Comparison of ENCODE assay signal across 13 cellular contexts in the genomic region with DNA sequence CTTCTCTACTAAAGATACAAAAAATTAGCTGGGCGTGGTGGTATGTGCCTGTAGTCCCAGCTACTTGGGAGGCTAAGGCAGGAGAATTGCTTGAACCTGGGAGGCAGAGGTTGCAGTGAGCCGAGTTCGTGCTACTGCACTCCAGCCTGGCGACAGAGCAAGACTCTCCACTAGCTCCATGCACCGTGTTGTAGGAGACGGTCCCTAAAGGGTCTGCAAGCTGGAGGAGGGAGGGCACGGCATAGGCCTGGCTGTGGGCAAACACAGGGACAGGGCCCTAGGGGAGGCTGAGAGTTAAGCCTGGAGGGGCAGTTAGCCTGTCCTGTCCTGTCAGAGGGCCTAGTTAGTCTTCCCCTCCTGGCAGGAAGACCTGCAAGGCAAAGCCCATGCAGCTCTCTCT. TPM values are rescaled to one million over a fixed set of nuclear protein-coding genes. Genes with fewer than 3 reads are reported as not detected.
A peak's percentile ranks its signal among the peaks of the same experiment; 100 is the strongest.
DNase-seq lines count a peak whose midpoint lies in the region; ATAC-seq and TF ChIP-seq lines count a peak whose summit lies in the region.
"Not testable (repeated sequence)": the region's sequence is repeated elsewhere in the genome, so short reads cannot be mapped to it uniquely, and the experiment has no call there.
"Had no signal": no experiment of that assay in that cellular context is flagged by ENCODE, and none has a peak within 500 bp of the region (broad histone marks: within the 10 kb centered on the region; RNA-seq: fewer than 3 reads in every experiment).

No MANE protein-coding gene starts in this region.

- H4K20me1 ChIP-seq in BLaER1 treated with 17β-estradiol and CSF1 and Interleukin-3, amounts not matched to agents 10 nM and 100 nM = peaks cover 0 to 52% (median 4%) of the 10 kb centered on the region in 11 experiments; a peak in 8 of 22 replicates

- peaks cover 77 to 93% (median 85%) of the 10 kb centered on the region in 10 experiments for H3K4me1 ChIP-seq in BLaER1 treated with 17β-estradiol and CSF1 and Interleukin-3, amounts not matched to agents 10 nM and 100 nM

- CTCF ChIA-PET in activated B cell treated with CpG ODN at 0.5 μM for 24 hours (lab: Charles Lee) = interaction anchor here (0.9 to 2.5 kb wide), 4 partner anchors 30 to 94 kb away, joined by 3 to 7 read pairs (median 4); no protein-coding TSS in a partner anchor

- peak overlapping the region in 3 of 4 donors; percentile 43 to 76 (median 63) for H3K4me3 Mint-ChIP-seq in IgD-negative memory B cell
- not testable (repeated sequence) for H3K4me3 Mint-ChIP-seq in activated B cell treated with CpG ODN at 0.5 μM for 24 hours; stimulated activated memory B cell treated with anti-CD40 and anti-IgM and Interleukin-4, amounts not matched to agents 10 μg/mL and 1 μg/mL and 100 μg/mL, for 72 hours
- H3K4me3 Mint-ChIP-seq in dendritic cell treated with granulocyte-macrophage colony-stimulating factor and Interleukin-4, amounts not matched to agents 40 ng/mL and 50 ng/mL, for 4 days = peak overlapping the region; percentile 49
- H3K4me3 Mint-ChIP-seq in naive B cell = peak overlapping the region in 5 of 8 donors; percentile 8 to 86 (median 64)

- H3K9me3 Mint-ChIP-seq in IgD-negative memory B cell; activated B cell treated with CpG ODN at 0.5 μM for 24 hours; dendritic cell treated with granulocyte-macrophage colony-stimulating factor and Interleukin-4, amounts not matched to agents 40 ng/mL and 50 ng/mL, for 4 days; naive B cell; stimulated activated memory B cell treated with anti-CD40 and anti-IgM and Interleukin-4, amounts not matched to agents 10 μg/mL and 1 μg/mL and 100 μg/mL, for 72 hours: not testable (repeated sequence)

- H3K27me3 Mint-ChIP-seq in IgD-negative memory B cell; activated B cell treated with CpG ODN at 0.5 μM for 24 hours; dendritic cell treated with granulocyte-macrophage colony-stimulating factor and Interleukin-4, amounts not matched to agents 40 ng/mL and 50 ng/mL, for 4 days; naive B cell; stimulated activated memory B cell treated with anti-CD40 and anti-IgM and Interleukin-4, amounts not matched to agents 10 μg/mL and 1 μg/mL and 100 μg/mL, for 72 hours: not testable (repeated sequence)

- H3K4me1 Mint-ChIP-seq in IgD-negative memory B cell = peaks cover 20 to 54% (median 53%) of the 10 kb centered on the region in 3 donors
- H3K4me1 Mint-ChIP-seq in activated B cell treated with CpG ODN at 0.5 μM for 24 hours = peaks cover 86% of the 10 kb centered on the region
- H3K4me1 Mint-ChIP-seq in dendritic cell treated with granulocyte-macrophage colony-stimulating factor and Interleukin-4, amounts not matched to agents 40 ng/mL and 50 ng/mL, for 4 days (ENCODE audit: low read depth) = peaks cover 91% of the 10 kb centered on the region
- H3K4me1 Mint-ChIP-seq in naive B cell = peaks cover 64 to 87% (median 75%) of the 10 kb centered on the region in 3 donors
- H3K4me1 Mint-ChIP-seq in stimulated activated memory B cell treated with anti-CD40 and anti-IgM and Interleukin-4, amounts not matched to agents 10 μg/mL and 1 μg/mL and 100 μg/mL, for 72 hours = peaks cover 96% of the 10 kb centered on the region

- not testable (repeated sequence) for TF ChIP-seq CTCF in activated B cell treated with CpG ODN at 0.5 μM for 24 hours (IDR thresholded peaks at IDR 0.05)

- H3K36me3 Mint-ChIP-seq in IgD-negative memory B cell; naive B cell; stimulated activated memory B cell treated with anti-CD40 and anti-IgM and Interleukin-4, amounts not matched to agents 10 μg/mL and 1 μg/mL and 100 μg/mL, for 72 hours: not testable (repeated sequence)
- H3K36me3 Mint-ChIP-seq in activated B cell treated with CpG ODN at 0.5 μM for 24 hours (ENCODE audit: low read depth) = peaks cover 15% of the 10 kb centered on the region
- H3K36me3 Mint-ChIP-seq in dendritic cell treated with granulocyte-macrophage colony-stimulating factor and Interleukin-4, amounts not matched to agents 40 ng/mL and 50 ng/mL, for 4 days (ENCODE audit: low read depth) = peaks cover 56% of the 10 kb centered on the region

- POLR2A ChIA-PET in activated B cell treated with CpG ODN at 0.5 μM for 24 hours (lab: Charles Lee) = interaction anchor here (0.7 to 3.3 kb wide), 4 partner anchors 9 to 48 kb away, joined by 3 to 23 read pairs (median 8); a partner anchor contains a TSS

- H3K27me3 ChIP-seq in BLaER1 treated with 17β-estradiol and CSF1 and Interleukin-3, amounts not matched to agents 10 nM and 100 nM = not testable (repeated sequence)

- ATAC-seq in activated B cell treated with CpG ODN at 0.5 μM for 24 hours (ENCODE audit: low read depth); naive B cell (ENCODE audit: low read depth in 2 of 2); stimulated activated memory B cell treated with anti-CD40 and anti-IgM and Interleukin-4, amounts not matched to agents 10 μg/mL and 1 μg/mL and 100 μg/mL, for 72 hours: not testable (repeated sequence)

- H3K4me2 ChIP-seq in BLaER1 treated with 17β-estradiol and CSF1 and Interleukin-3, amounts not matched to agents 10 nM and 100 nM = peak overlapping the region in 10 of 11 experiments; percentile 5 to 98 (median 90); a peak in 14 of 22 replicates

- not testable (repeated sequence) for H3K9me3 ChIP-seq in BLaER1 treated with 17β-estradiol and CSF1 and Interleukin-3, amounts not matched to agents 10 nM and 100 nM (replicated peaks in 1 of 11)

- H3K27ac Mint-ChIP-seq in IgD-negative memory B cell = not testable (repeated sequence)
- H3K27ac Mint-ChIP-seq in activated B cell treated with CpG ODN at 0.5 μM for 24 hours (peak overlapping the region; percentile 83), naive B cell (peak overlapping the region in 2 of 6 donors; percentile 76 to 94)
- H3K27ac Mint-ChIP-seq in dendritic cell treated with granulocyte-macrophage colony-stimulating factor and Interleukin-4, amounts not matched to agents 40 ng/mL and 50 ng/mL, for 4 days = peak overlapping the region; percentile 84
- H3K27ac Mint-ChIP-seq in stimulated activated memory B cell treated with anti-CD40 and anti-IgM and Interleukin-4, amounts not matched to agents 10 μg/mL and 1 μg/mL and 100 μg/mL, for 72 hours = peak overlapping the region; percentile 79

- not testable (repeated sequence) for H3K27ac ChIP-seq in BLaER1 treated with 17β-estradiol and CSF1 and Interleukin-3, amounts not matched to agents 10 nM and 100 nM

- not testable (repeated sequence) for H3K4me3 ChIP-seq in BLaER1 treated with 17β-estradiol and CSF1 and Interleukin-3, amounts not matched to agents 10 nM and 100 nM

- DNase-seq in activated B cell treated with CpG ODN at 0.5 μM for 24 hours, naive B cell: not testable (repeated sequence)

- H3K9ac ChIP-seq in BLaER1 treated with 17β-estradiol and CSF1 and Interleukin-3, amounts not matched to agents 10 nM and 100 nM = not testable (repeated sequence)

- intact Hi-C loops in activated B cell treated with CpG ODN at 0.5 μM for 24 hours (cut with micrococcal nuclease); dendritic cell treated with granulocyte-macrophage colony-stimulating factor and Interleukin-4, amounts not matched to agents 40 ng/mL and 50 ng/mL, for 4 days (cut with micrococcal nuclease): not testable (repeated sequence)

- not testable (repeated sequence) for H3K36me3 ChIP-seq in BLaER1 treated with 17β-estradiol and CSF1 and Interleukin-3, amounts not matched to agents 10 nM and 100 nM

RNA-seq across cellular contexts. Expression of a gene that starts 3.0 kb away (rescaled TPM):
- 49.5 TPM for polyA plus RNA-seq in IgD-negative memory B cell
- total RNA-seq in activated B cell treated with CpG ODN at 0.5 μM for 24 hours = 50.6 and 58.3 TPM in 2 replicates
- 10 to 100 TPM; 16.6 to 41.1 (median 23.2) TPM for polyA plus RNA-seq in naive B cell (ENCODE audit: low read depth in 6 of 6)

RNA-seq across cellular contexts. Expression of a gene that starts 9.3 kb away (rescaled TPM):
- polyA plus RNA-seq in IgD-negative memory B cell (171 TPM), naive B cell (ENCODE audit: low read depth in 6 of 6) (100 to 1,000 TPM; 182 to 243 (median 191) TPM)
- total RNA-seq in activated B cell treated with CpG ODN at 0.5 μM for 24 hours = 88.0 and 89.7 TPM in 2 replicates

RNA-seq across cellular contexts. Expression of a gene that starts 23.5 kb away (rescaled TPM):
- polyA plus RNA-seq in IgD-negative memory B cell (not detected), naive B cell (ENCODE audit: low read depth in 6 of 6) (not detected)
- total RNA-seq in activated B cell treated with CpG ODN at 0.5 μM for 24 hours = not detected in 2 replicates
- total RNA-seq: G401, H4, K562, Right ventricle myocardium inferior had no signal
- polyA plus RNA-seq: K562 had no signal

RNA-seq across cellular contexts. Expression of a gene that starts 39.7 kb away (rescaled TPM):
- not detected for polyA plus RNA-seq in IgD-negative memory B cell
- not detected in 2 replicates for total RNA-seq in activated B cell treated with CpG ODN at 0.5 μM for 24 hours
- not detected for polyA plus RNA-seq in naive B cell (ENCODE audit: low read depth in 6 of 6)
- total RNA-seq: A172, G401, H4, K562, Peyer's patch, Right ventricle myocardium inferior, SK-MEL-5 had no signal
- polyA plus RNA-seq: K562 had no signal

RNA-seq across cellular contexts. Expression of a gene that starts 48.6 kb away (rescaled TPM):
- polyA plus RNA-seq in IgD-negative memory B cell (0.78 TPM), naive B cell (ENCODE audit: low read depth in 6 of 6) (1 to 10 TPM in 1 of 6 donors, under 1 TPM in 2, not detected in 3; 0.56 to 1.4 (median 0.57) TPM)
- total RNA-seq in activated B cell treated with CpG ODN at 0.5 μM for 24 hours = 0.31 TPM in 1 of 2 replicates, not detected in the other
- total RNA-seq: Right ventricle myocardium inferior had no signal
